ENCODE assay signal across 15 cellular contexts in genomic region chr13:40798380-40798779, GRCh38. TPM values are rescaled to one million over a fixed set of nuclear protein-coding genes. Genes with fewer than 3 reads are reported as not detected.
A peak's percentile ranks its signal among the peaks of the same experiment; 100 is the strongest.
DNase-seq lines count a peak whose midpoint lies in the region; ATAC-seq and TF ChIP-seq lines count a peak whose summit lies in the region.
"Had no signal": no experiment of that assay in that cellular context is flagged by ENCODE, and none has a peak within 500 bp of the region (broad histone marks: within the 10 kb centered on the region; RNA-seq: fewer than 3 reads in every experiment).

No MANE protein-coding gene starts in this region.

- no peaks in the 10 kb centered on the region for H3K27me3 Mint-ChIP-seq in CD4-positive, alpha-beta memory T cell
- H3K27me3 Mint-ChIP-seq in T-helper 1 cell treated with Interleukin-12 subunit alpha and Interleukin-12 subunit beta and Interleukin-4 antibody, amounts not matched to agents 30 μg/mL and 1 μg/mL, for 36 hours (ENCODE audit: low read depth) = no peaks in the 10 kb centered on the region
- no peaks in the 10 kb centered on the region for H3K27me3 Mint-ChIP-seq in immature natural killer cell (ENCODE audit: low read depth in 3 of 3)
- H3K27me3 Mint-ChIP-seq in WTC11 (ENCODE audit: low read depth) = no peaks in the 10 kb centered on the region

- H3K4me3 Mint-ChIP-seq in CD4-positive, alpha-beta memory T cell = peak overlapping the region in 6 of 8 donors; percentile 55 to 73 (median 65)
- H3K4me3 Mint-ChIP-seq in T-helper 1 cell treated with Interleukin-12 subunit alpha and Interleukin-12 subunit beta and Interleukin-4 antibody, amounts not matched to agents 30 μg/mL and 1 μg/mL, for 36 hours = peak overlapping the region; percentile 29
- H3K4me3 Mint-ChIP-seq in immature natural killer cell = peak overlapping the region; percentile 62 to 79 (median 74)
- H3K4me3 Mint-ChIP-seq in WTC11 = no peak overlapping the region

- no peak overlapping the region for H3K4me3 ChIP-seq in CD4-positive, alpha-beta memory T cell (ENCODE audit: low read length in 2 of 2)
- H3K4me3 ChIP-seq: K562 had no signal

- H3K9me3 Mint-ChIP-seq in CD4-positive, alpha-beta memory T cell = no peaks in the 10 kb centered on the region
- H3K9me3 Mint-ChIP-seq in T-helper 1 cell treated with Interleukin-12 subunit alpha and Interleukin-12 subunit beta and Interleukin-4 antibody, amounts not matched to agents 30 μg/mL and 1 μg/mL, for 36 hours = no peaks in the 10 kb centered on the region
- H3K9me3 Mint-ChIP-seq in immature natural killer cell (no peaks in the 10 kb centered on the region), WTC11 (no peaks in the 10 kb centered on the region)

- H3K27ac ChIP-seq in CD4-positive, alpha-beta memory T cell (ENCODE audit: low read depth, low read length) = no peak overlapping the region

- in situ Hi-C loops in ACHN (cut with HindIII; ENCODE audit: low pct_ligation_motif_present, low pct_unique_long_range_greater_than_20kb, low sequenced_read_pairs) = no loop called here

- peak overlapping the region in 6 of 7 donors; percentile 27 to 95 (median 90) for H3K27ac Mint-ChIP-seq in CD4-positive, alpha-beta memory T cell
- H3K27ac Mint-ChIP-seq in T-helper 1 cell treated with Interleukin-12 subunit alpha and Interleukin-12 subunit beta and Interleukin-4 antibody, amounts not matched to agents 30 μg/mL and 1 μg/mL, for 36 hours = peak overlapping the region; percentile 76
- H3K27ac Mint-ChIP-seq in immature natural killer cell (peak overlapping the region; percentile 23 to 86 (median 80)), WTC11 (no peak overlapping the region)

- peaks cover 15% of the 10 kb centered on the region for H3K36me3 ChIP-seq in CD4-positive, alpha-beta memory T cell (ENCODE audit: insufficient read depth, low read length)

- ATAC-seq in HG02884 (IDR thresholded peaks at IDR 0.05; ENCODE audit: unreplicated experiment) (peak; percentile 54), WTC11 (no peak)
- ATAC-seq: K562 had no signal

- peak in 2 of 5 donors; percentile 7 to 31 for DNase-seq in CD4-positive, alpha-beta memory T cell
- DNase-seq in immature natural killer cell (peak in 2 of 3 donors; percentile 18 to 24), WTC11 (ENCODE audit: low spot score) (no peak), ACHN (no peak), SW 1271 (lab: John Stamatoyannopoulos, UW) (no peak), cardiac septum (ENCODE audit: low spot score) (no peak)
- DNase-seq: activated CD4-positive, CD25-positive, alpha-beta regulatory T cell treated with anti-CD3 and anti-CD28 coated beads, Interleukin-2, amount 50 U/mL, for 72 hours; COR-L47; foreskin melanocyte; NCI-H226; Right ventricle myocardium superior; stimulated activated CD4-positive, alpha-beta T cell treated with anti-CD3 and anti-CD28 coated beads, Interleukin-12 subunit alpha, Interleukin-12 subunit beta, amount 100 ng/mL, for 4 hours had no signal

- H3K27me3 ChIP-seq in CD4-positive, alpha-beta memory T cell (ENCODE audit: insufficient read depth, low read length) = no peaks in the 10 kb centered on the region

- POLR2A ChIA-PET in CD4-positive, alpha-beta memory T cell (lab: Charles Lee; ENCODE audit: partially characterized antibody) = interaction anchor here (0.7 to 2.2 kb wide), 2 partner anchors 9 to 27 kb away, joined by 3 to 9 read pairs; partner anchors contain the start of gene SLC25A15
- POLR2A ChIA-PET in WTC11 (lab: Charles Lee) = no interaction called here

- peaks cover 3 to 21% (median 11%) of the 10 kb centered on the region in 4 donors for H3K4me1 Mint-ChIP-seq in CD4-positive, alpha-beta memory T cell
- H3K4me1 Mint-ChIP-seq in T-helper 1 cell treated with Interleukin-12 subunit alpha and Interleukin-12 subunit beta and Interleukin-4 antibody, amounts not matched to agents 30 μg/mL and 1 μg/mL, for 36 hours (ENCODE audit: low read depth) = peaks cover 9% of the 10 kb centered on the region
- peaks cover 16 to 18% of the 10 kb centered on the region in 2 donors for H3K4me1 Mint-ChIP-seq in immature natural killer cell
- H3K4me1 Mint-ChIP-seq in WTC11 = peaks cover 11% of the 10 kb centered on the region

- TF ChIP-seq CTCF in WTC11 (IDR thresholded peaks at IDR 0.05) = no peak

- peaks cover 39 to 66% of the 10 kb centered on the region in 2 donors for H3K36me3 Mint-ChIP-seq in CD4-positive, alpha-beta memory T cell
- H3K36me3 Mint-ChIP-seq in T-helper 1 cell treated with Interleukin-12 subunit alpha and Interleukin-12 subunit beta and Interleukin-4 antibody, amounts not matched to agents 30 μg/mL and 1 μg/mL, for 36 hours (ENCODE audit: low read depth) = peaks cover 12% of the 10 kb centered on the region
- H3K36me3 Mint-ChIP-seq in immature natural killer cell (peaks cover 5 to 33% (median 10%) of the 10 kb centered on the region in 3 donors), WTC11 (peaks cover 15% of the 10 kb centered on the region)

- CTCF ChIA-PET in CD4-positive, alpha-beta memory T cell (lab: Charles Lee; ENCODE audit: partially characterized antibody) = interaction anchor here (0.9 to 2.4 kb wide), 3 partner anchors 10 to 21 kb away, joined by 3 to 9 read pairs (median 3); partner anchors contain the start of gene SLC25A15
- CTCF ChIA-PET in WTC11 (lab: Charles Lee) = no interaction called here

- no peaks in the 10 kb centered on the region for H3K4me1 ChIP-seq in CD4-positive, alpha-beta memory T cell (ENCODE audit: insufficient read depth, low read length)

- intact Hi-C loops in CD4-positive, alpha-beta memory T cell (cut with micrococcal nuclease) = no loop called here
- intact Hi-C loops in cardiac septum (cut with DNase I) = no loop called here

- H3K9me3 ChIP-seq in CD4-positive, alpha-beta memory T cell (ENCODE audit: control insufficient read depth in 1 of 2, low read length in 2 of 2) = no peaks in the 10 kb centered on the region

TF ChIP-seq in WTC11, 78 proteins besides CTCF, POLR2A, EP300 and RAD21 (continues in another document):
- TF ChIP-seq ZBTB21 (CRISPR knock-in tag; IDR thresholded peaks at IDR 0.05; ENCODE audit: borderline replicate concordance) (no peak), ATF3 (CRISPR knock-in tag; conservative IDR thresholded peaks at IDR 0.05) (no peak), CREB1 (CRISPR knock-in tag; IDR thresholded peaks at IDR 0.05) (no peak), PRDM15 (CRISPR knock-in tag; IDR thresholded peaks at IDR 0.05) (no peak), NFYB (CRISPR knock-in tag; conservative IDR thresholded peaks at IDR 0.05; ENCODE audit: low read depth) (no peak), FOXP1 (CRISPR knock-in tag; IDR thresholded peaks at IDR 0.05; ENCODE audit: borderline replicate concordance) (no peak), TEAD4 (CRISPR knock-in tag; IDR thresholded peaks at IDR 0.05) (no peak)

RNA-seq across cellular contexts. Expression of gene SLC25A15, which starts 9.0 kb away (rescaled TPM):
- 1 to 10 TPM; 7.9 to 8.5 TPM for total RNA-seq in CD4-positive, alpha-beta memory T cell
- 1 to 10 TPM; 4.2 to 5.0 TPM for polyA plus RNA-seq in CD4-positive, alpha-beta memory T cell
- polyA plus RNA-seq in immature natural killer cell = 1 to 10 TPM; 2.1 to 8.3 (median 5.3) TPM
- 20.2 to 20.7 TPM (median 20.2 TPM) in 3 replicates for total RNA-seq in WTC11 (2021)
- total RNA-seq in cardiac septum = 4.4 TPM

RNA-seq across cellular contexts. Expression of gene MRPS31, which starts 27.4 kb away (rescaled TPM):
- 10 to 100 TPM; 37.7 to 39.5 TPM for total RNA-seq in CD4-positive, alpha-beta memory T cell
- 10 to 100 TPM; 48.2 to 58.5 TPM for polyA plus RNA-seq in CD4-positive, alpha-beta memory T cell
- 10 to 100 TPM; 30.9 to 38.0 (median 33.4) TPM for polyA plus RNA-seq in immature natural killer cell
- 25.5 to 28.0 TPM (median 26.1 TPM) in 3 replicates for total RNA-seq in WTC11 (2021)
- 22.5 TPM for total RNA-seq in cardiac septum

Comparison
In these comparisons a context has a peak if more than half of its experiments do, and no peak if none do; other contexts are left out.
1. DNase-seq: peak in immature natural killer cell (2 of 3); none in WTC11 (single experiment), ACHN (single experiment), SW 1271 (0 of 2) and cardiac septum (single experiment).